33 cellular contexts compared by ENCODE assay signal in genomic region chr15:77468896-77469295, GRCh38.
"Had no signal": no experiment of that assay in that cellular context is flagged by ENCODE, and none has a peak within 500 bp of the region (broad histone marks: within the 10 kb centered on the region; RNA-seq: fewer than 3 reads in every experiment).

No MANE protein-coding gene starts in this region.

- DNase-seq: activated CD4-positive, alpha-beta T cell treated with anti-CD3 and anti-CD28 coated beads, Interleukin-2, amount 10 ng/mL, durations not matched to agents 24 days and 14 days; activated CD4-positive, alpha-beta T cell treated with anti-CD3 and anti-CD28 coated beads, Interleukin-2, amount 50 U/mL, for 4 hours; activated CD8-positive, alpha-beta T cell treated with anti-CD3 and anti-CD28 coated beads for 36 hours; activated effector memory CD4-positive, alpha-beta T cell treated with anti-CD3 and anti-CD28 coated beads, Interleukin-2, amount 50 U/mL, for 16 hours; activated naive CD4-positive, alpha-beta T cell; activated naive CD4-positive, alpha-beta T cell treated with anti-CD3 and anti-CD28 coated beads, Interleukin-2, amount 50 U/mL, for 16 hours; activated naive CD8-positive, alpha-beta T cell treated with anti-CD3 and anti-CD28 coated beads for 36 hours; activated T-cell treated with anti-CD3 and anti-CD28 coated beads, Interleukin-2, amount 50 U/mL, for 1 hour; activated T-cell treated with anti-CD3 and anti-CD28 coated beads, Interleukin-2, amount 50 U/mL, for 72 hours; amniotic stem cell; NCI-H1092 treated with DMSO at 0.1 percent for 48 hours; NCI-H1417; NCI-H146; NCI-H187; NCI-H2029 treated with DMSO at 0.1 percent for 48 hours; NCI-H2107; NCI-H2171; NCI-H510A; NCI-H526; NCI-H748 treated with DMSO at 0.1 percent for 48 hours; NK-92 treated with Interleukin-12 subunit alpha and Interleukin-12 subunit beta, amount 100 ng/mL, for 24 hours; PC-3; Peyer's patch; RPMI8226; SHP77 treated with DMSO at 0.1 percent for 48 hours; T-cell; T-helper 17 cell; WERI-Rb-1 had no signal

- H3K9me3 ChIP-seq: ascending aorta, Peyer's patch, SJSA1 had no signal

- H3K4me1 ChIP-seq: ascending aorta, Peyer's patch, SJSA1 had no signal

- H3K27ac Mint-ChIP-seq: activated CD4-positive, alpha-beta T cell treated with anti-CD3 and anti-CD28 coated beads, Interleukin-2, amount 10 ng/mL, durations not matched to agents 24 days and 14 days; activated CD8-positive, alpha-beta T cell treated with anti-CD3 and anti-CD28 coated beads for 36 hours; activated naive CD8-positive, alpha-beta T cell treated with anti-CD3 and anti-CD28 coated beads for 36 hours; activated T-cell treated with anti-CD3 and anti-CD28 coated beads, Interleukin-2, amount 50 U/mL, for 72 hours; activated T-helper 17 cell treated with anti-CD3 and anti-CD28 coated beads, Interleukin-2, amount 50 U/mL, for 72 hours; T-cell; T-helper 17 cell had no signal

- H3K27me3 Mint-ChIP-seq: activated CD4-positive, alpha-beta T cell treated with anti-CD3 and anti-CD28 coated beads, Interleukin-2, amount 10 ng/mL, durations not matched to agents 24 days and 14 days; activated CD8-positive, alpha-beta T cell treated with anti-CD3 and anti-CD28 coated beads for 36 hours; activated naive CD8-positive, alpha-beta T cell treated with anti-CD3 and anti-CD28 coated beads for 36 hours; activated T-helper 17 cell treated with anti-CD3 and anti-CD28 coated beads, Interleukin-2, amount 50 U/mL, for 72 hours; central memory CD8-positive, alpha-beta T cell; T-cell; T-helper 17 cell had no signal

- H3K4me1 Mint-ChIP-seq: activated CD4-positive, alpha-beta T cell treated with anti-CD3 and anti-CD28 coated beads, Interleukin-2, amount 10 ng/mL, durations not matched to agents 24 days and 14 days; activated naive CD8-positive, alpha-beta T cell treated with anti-CD3 and anti-CD28 coated beads for 36 hours; activated T-helper 17 cell treated with anti-CD3 and anti-CD28 coated beads, Interleukin-2, amount 50 U/mL, for 72 hours; T-cell had no signal

- H3K4me3 ChIP-seq: ascending aorta, cardiac muscle cell, Peyer's patch, SJSA1 had no signal

- H3K9me3 Mint-ChIP-seq: activated CD4-positive, alpha-beta T cell treated with anti-CD3 and anti-CD28 coated beads, Interleukin-2, amount 10 ng/mL, durations not matched to agents 24 days and 14 days; activated CD8-positive, alpha-beta T cell treated with anti-CD3 and anti-CD28 coated beads for 36 hours; activated naive CD8-positive, alpha-beta T cell treated with anti-CD3 and anti-CD28 coated beads for 36 hours; activated T-cell treated with anti-CD3 and anti-CD28 coated beads, Interleukin-2, amount 50 U/mL, for 72 hours; activated T-helper 17 cell treated with anti-CD3 and anti-CD28 coated beads, Interleukin-2, amount 50 U/mL, for 72 hours; central memory CD8-positive, alpha-beta T cell; T-cell had no signal

- H3K27me3 ChIP-seq: ascending aorta, cardiac muscle cell, Peyer's patch, SJSA1 had no signal

- H3K27ac ChIP-seq: ascending aorta, cardiac muscle cell, Peyer's patch, SJSA1, WERI-Rb-1 had no signal

- H3K4me3 Mint-ChIP-seq: activated CD4-positive, alpha-beta T cell treated with anti-CD3 and anti-CD28 coated beads, Interleukin-2, amount 10 ng/mL, durations not matched to agents 24 days and 14 days; activated CD8-positive, alpha-beta T cell treated with anti-CD3 and anti-CD28 coated beads for 36 hours; activated naive CD8-positive, alpha-beta T cell treated with anti-CD3 and anti-CD28 coated beads for 36 hours; activated T-cell treated with anti-CD3 and anti-CD28 coated beads, Interleukin-2, amount 50 U/mL, for 72 hours; activated T-helper 17 cell treated with anti-CD3 and anti-CD28 coated beads, Interleukin-2, amount 50 U/mL, for 72 hours; central memory CD8-positive, alpha-beta T cell; T-cell; T-helper 17 cell had no signal
